Comparison of ENCODE assay signal across 14 cellular contexts in the genomic region with DNA sequence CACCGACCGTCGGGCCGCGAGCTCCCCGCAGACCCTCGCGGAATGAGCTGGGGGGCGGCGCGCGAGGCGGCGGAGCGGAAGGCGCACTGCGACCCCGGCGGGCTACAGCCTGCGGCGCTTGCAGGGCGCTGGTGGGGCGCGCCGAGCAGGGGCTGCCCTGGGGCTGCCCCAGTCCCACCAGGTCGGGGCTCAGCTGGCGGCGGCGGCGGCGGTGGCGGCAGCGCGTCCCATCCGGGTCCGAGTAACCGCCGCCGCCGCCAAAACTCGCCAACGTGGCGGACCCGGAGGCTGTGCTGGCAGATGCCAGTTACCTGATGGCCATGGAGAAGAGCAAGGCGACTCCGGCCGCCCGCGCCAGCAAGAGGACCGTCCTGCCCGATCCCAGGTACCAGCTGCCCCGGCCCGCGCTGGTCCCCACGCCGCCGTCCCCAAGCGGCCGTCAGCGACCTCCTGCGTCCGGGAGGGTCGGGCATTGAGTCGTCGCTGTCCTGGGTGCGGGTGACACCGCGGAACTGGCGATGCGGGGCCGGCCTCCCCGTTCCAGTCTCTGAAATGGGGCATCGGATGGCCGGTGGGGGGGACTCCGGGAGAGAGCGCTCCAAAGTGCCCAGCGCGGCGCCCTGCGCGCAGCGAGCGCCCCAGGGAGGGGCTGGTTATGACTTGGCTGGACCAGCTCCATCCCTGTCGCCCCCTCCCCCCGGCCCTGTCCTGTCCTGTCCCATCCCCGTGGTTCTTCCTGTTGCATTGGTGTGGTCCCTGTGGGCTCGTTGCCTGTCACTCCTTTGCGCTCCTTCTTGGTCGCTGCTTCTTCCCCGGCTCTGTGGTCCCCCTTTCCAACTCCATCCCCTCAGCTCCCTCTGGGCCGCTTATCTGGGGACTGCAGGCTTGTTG.
DNase-seq lines count a peak whose midpoint lies in the region; ATAC-seq and TF ChIP-seq lines count a peak whose summit lies in the region.
"Had no signal": no experiment of that assay in that cellular context is flagged by ENCODE, and none has a peak within 500 bp of the region (broad histone marks: within the 10 kb centered on the region; RNA-seq: fewer than 3 reads in every experiment).

No MANE protein-coding gene starts in this region.

- peaks cover 12% of the 10 kb centered on the region for H3K4me1 Mint-ChIP-seq in activated T-cell treated with anti-CD3 and anti-CD28 coated beads, Interleukin-2, amount 50 U/mL, for 72 hours (ENCODE audit: low read depth)
- H3K4me1 Mint-ChIP-seq in activated B cell treated with CpG ODN at 0.5 μM for 24 hours, result peaks cover 46% of the 10 kb centered on the region
- peaks cover 15 to 37% of the 10 kb centered on the region in 2 donors for H3K4me1 Mint-ChIP-seq in stimulated activated naive B cell treated with anti-CD40 and anti-IgM and Interleukin-4, amounts not matched to agents 10 μg/mL and 1 μg/mL and 100 μg/mL, for 72 hours

- H3K9me3 Mint-ChIP-seq in activated T-cell treated with anti-CD3 and anti-CD28 coated beads, Interleukin-2, amount 50 U/mL, for 72 hours, result no peaks in the 10 kb centered on the region
- no peaks in the 10 kb centered on the region for H3K9me3 Mint-ChIP-seq in activated B cell treated with CpG ODN at 0.5 μM for 24 hours
- H3K9me3 Mint-ChIP-seq in stimulated activated naive B cell treated with anti-CD40 and anti-IgM and Interleukin-4, amounts not matched to agents 10 μg/mL and 1 μg/mL and 100 μg/mL, for 72 hours, result no peaks in the 10 kb centered on the region

- H3K4me3 ChIP-seq in iPS-20b (ENCODE audit: low read length), result peak overlapping the region; percentile 85
- H3K4me3 ChIP-seq: ovary, tibial artery had no signal

- H3K27ac ChIP-seq in iPS-20b (ENCODE audit: low read length), result no peak overlapping the region
- H3K27ac ChIP-seq: ovary, tibial artery had no signal

- DNase-seq in activated T-cell treated with anti-CD3 and anti-CD28 coated beads, Interleukin-2, amount 50 U/mL, for 72 hours, result peak in 1 of 2 donors; percentile 0
- DNase-seq in activated T-cell treated with anti-CD3 and anti-CD28 coated beads for 4 hours (no peak), activated B cell treated with CpG ODN at 0.5 μM for 24 hours (peak; percentile 18), GOT3 (lab: John Stamatoyannopoulos, UW) (no peak)
- DNase-seq in stimulated activated naive B cell treated with anti-CD40 and anti-IgM and Interleukin-4, amounts not matched to agents 10 μg/mL and 1 μg/mL and 100 μg/mL, for 72 hours, result no peak
- DNase-seq in activated CD4-positive, alpha-beta T cell treated with anti-CD3 and anti-CD28 coated beads for 1 hour, result no peak
- DNase-seq: activated naive CD4-positive, alpha-beta T cell treated with Interleukin-2 at 50 U/mL for 16 hours; IMR-90; NCI-H2081 treated with DMSO at 0.1 percent for 48 hours; ovary; stimulated activated CD4-positive, alpha-beta T cell treated with anti-CD3 and anti-CD28 coated beads, Interleukin-4, amount 100 ng/mL, for 24 hours; tibial artery had no signal

- H3K36me3 Mint-ChIP-seq in activated T-cell treated with anti-CD3 and anti-CD28 coated beads, Interleukin-2, amount 50 U/mL, for 72 hours (ENCODE audit: insufficient read depth in 2 of 2), result peaks cover 3 to 4% of the 10 kb centered on the region in 2 donors
- H3K36me3 Mint-ChIP-seq in activated B cell treated with CpG ODN at 0.5 μM for 24 hours (ENCODE audit: low read depth), result no peaks in the 10 kb centered on the region
- H3K36me3 Mint-ChIP-seq in stimulated activated naive B cell treated with anti-CD40 and anti-IgM and Interleukin-4, amounts not matched to agents 10 μg/mL and 1 μg/mL and 100 μg/mL, for 72 hours, result peaks cover 0 to 2% of the 10 kb centered on the region in 2 donors

- peak overlapping the region; percentile 50; the same call in 1 of the 2 replicates for H3K9ac ChIP-seq in iPS-20b (ENCODE audit: low read depth, low read length)

- H3K4me1 ChIP-seq in iPS-20b (ENCODE audit: insufficient read depth, low read length), result peaks cover 9% of the 10 kb centered on the region; the same call in 1 of the 2 replicates

- H3K9me3 ChIP-seq in iPS-20b (ENCODE audit: insufficient read depth, low read depth, low read length), result no peaks in the 10 kb centered on the region
- H3K9me3 ChIP-seq: ovary, tibial artery had no signal

- ATAC-seq in activated T-cell treated with anti-CD3 and anti-CD28 coated beads, Interleukin-2, amount 50 U/mL, for 72 hours (replicated peaks in 1 of 2), result no peak
- ATAC-seq in activated B cell treated with CpG ODN at 0.5 μM for 24 hours (ENCODE audit: low read depth) (peak; percentile 58), HG03139 (IDR thresholded peaks at IDR 0.05; ENCODE audit: unreplicated experiment) (no peak)
- ATAC-seq in stimulated activated naive B cell treated with anti-CD40 and anti-IgM and Interleukin-4, amounts not matched to agents 10 μg/mL and 1 μg/mL and 100 μg/mL, for 72 hours (replicated peaks), result peak; percentile 31 to 37

- no peaks in the 10 kb centered on the region for H3K36me3 ChIP-seq in iPS-20b (ENCODE audit: insufficient read depth, low read depth, low read length)
- H3K36me3 ChIP-seq: ovary, tibial artery had no signal

- intact Hi-C loops in activated B cell treated with CpG ODN at 0.5 μM for 24 hours (cut with micrococcal nuclease), result loop anchor here (2.0 to 5.0 kb wide), 2 partner anchors 48 to 49 kb away; no protein-coding TSS in a partner anchor

- CTCF ChIA-PET in activated B cell treated with CpG ODN at 0.5 μM for 24 hours (lab: Charles Lee), result no interaction called here

- H3K27me3 Mint-ChIP-seq in activated T-cell treated with anti-CD3 and anti-CD28 coated beads, Interleukin-2, amount 50 U/mL, for 72 hours (ENCODE audit: low read depth), result peaks cover 73% of the 10 kb centered on the region
- H3K27me3 Mint-ChIP-seq in activated B cell treated with CpG ODN at 0.5 μM for 24 hours, result peaks cover 36% of the 10 kb centered on the region
- H3K27me3 Mint-ChIP-seq in stimulated activated naive B cell treated with anti-CD40 and anti-IgM and Interleukin-4, amounts not matched to agents 10 μg/mL and 1 μg/mL and 100 μg/mL, for 72 hours, result peaks cover 51 to 54% of the 10 kb centered on the region in 2 donors

- POLR2A ChIA-PET in activated B cell treated with CpG ODN at 0.5 μM for 24 hours (lab: Charles Lee), result no interaction called here

- peak overlapping the region; percentile 53 to 83 for H3K4me3 Mint-ChIP-seq in activated T-cell treated with anti-CD3 and anti-CD28 coated beads, Interleukin-2, amount 50 U/mL, for 72 hours
- peak overlapping the region; percentile 84 for H3K4me3 Mint-ChIP-seq in activated B cell treated with CpG ODN at 0.5 μM for 24 hours
- peak overlapping the region; percentile 74 to 84 for H3K4me3 Mint-ChIP-seq in stimulated activated naive B cell treated with anti-CD40 and anti-IgM and Interleukin-4, amounts not matched to agents 10 μg/mL and 1 μg/mL and 100 μg/mL, for 72 hours

- H3K27me3 ChIP-seq in iPS-20b (ENCODE audit: insufficient read depth, low read length), result peaks cover 70% of the 10 kb centered on the region
- H3K27me3 ChIP-seq: ovary had no signal

- H3K27ac Mint-ChIP-seq in activated T-cell treated with anti-CD3 and anti-CD28 coated beads, Interleukin-2, amount 50 U/mL, for 72 hours, result no peak overlapping the region
- peak overlapping the region; percentile 68 for H3K27ac Mint-ChIP-seq in activated B cell treated with CpG ODN at 0.5 μM for 24 hours
- peak overlapping the region; percentile 53 for H3K27ac Mint-ChIP-seq in stimulated activated naive B cell treated with anti-CD40 and anti-IgM and Interleukin-4, amounts not matched to agents 10 μg/mL and 1 μg/mL and 100 μg/mL, for 72 hours

- TF ChIP-seq CTCF in activated B cell treated with CpG ODN at 0.5 μM for 24 hours (IDR thresholded peaks at IDR 0.05), result no peak

Comparison
In these comparisons a context has a peak if more than half of its experiments do, and no peak if none do; other contexts are left out.
1. ATAC-seq: peak in activated B cell treated with CpG ODN at 0.5 μM for 24 hours (single experiment) and stimulated activated naive B cell treated with anti-CD40 and anti-IgM and Interleukin-4, amounts not matched to agents 10 μg/mL and 1 μg/mL and 100 μg/mL, for 72 hours (2 of 2); none in activated T-cell treated with anti-CD3 and anti-CD28 coated beads, Interleukin-2, amount 50 U/mL, for 72 hours (0 of 2) and HG03139 (single experiment).
2. Peak in every context shown above with its lines, with median percentiles within 50 percentile points of each other: H3K4me3 Mint-ChIP-seq.